In genomic region chr3:125513490-125514115, GRCh38 we compare ENCODE assay signal across 1 cellular context.
TF ChIP-seq lines count a peak whose summit lies in the region.

No MANE protein-coding gene starts in this region.

TF ChIP-seq in GM12878, 131 proteins besides CTCF, POLR2A, EP300 and RAD21 (continued from another document):
- TF ChIP-seq SKIL (IDR thresholded peaks at IDR 0.05; ENCODE audit: low read depth, poor library complexity, severe bottlenecking) (no peak), FOS (IDR thresholded peaks at IDR 0.05; ENCODE audit: borderline replicate concordance, extremely low read depth, insufficient read length) (no peak)
